Comparison of ENCODE assay signal across 17 cellular contexts in the genomic region with DNA sequence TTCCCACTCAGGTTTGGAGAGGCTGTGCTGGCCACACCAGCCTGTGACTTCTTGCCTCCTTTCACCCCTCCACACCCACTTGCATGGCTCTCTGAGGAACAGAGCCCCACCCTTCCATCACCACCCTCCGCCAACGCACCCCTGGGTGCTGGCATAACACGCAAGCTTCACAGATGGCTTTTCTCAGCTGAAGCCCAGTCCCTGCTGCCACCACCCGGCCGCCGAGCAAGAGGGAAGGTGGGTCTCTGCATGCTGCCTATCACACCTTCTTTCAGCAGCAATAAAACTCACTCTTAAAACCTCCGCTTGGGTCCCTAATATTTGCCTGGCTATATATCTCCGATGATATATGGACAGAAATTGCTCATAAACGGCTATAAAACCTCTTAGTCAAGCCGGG. TPM values are rescaled to one million over a fixed set of nuclear protein-coding genes. Genes with fewer than 3 reads are reported as not detected.
DNase-seq lines count a peak whose midpoint lies in the region; TF ChIP-seq lines count a peak whose summit lies in the region.
"Had no signal": no experiment of that assay in that cellular context is flagged by ENCODE, and none has a peak within 500 bp of the region (broad histone marks: within the 10 kb centered on the region; RNA-seq: fewer than 3 reads in every experiment).

No MANE protein-coding gene starts in this region.

- in situ Hi-C loops in GM23248 (cut with MboI): no loop called here

- CTCF ChIA-PET in A673 (lab: Charles Lee): no interaction called here

- POLR2A ChIA-PET in A673 (lab: Charles Lee; ENCODE audit: low non-redundant PET): no interaction called here

- peak overlapping the region; percentile 56 for H3K4me2 ChIP-seq in GM23248 (ENCODE audit: unreplicated experiment)

- H3K9ac ChIP-seq in GM23248: peak overlapping the region; percentile 38; the same call in 1 of the 2 replicates

- H3K9me3 ChIP-seq in A673 (ENCODE audit: low read depth, low read length, poor library complexity, severe bottlenecking): no peaks in the 10 kb centered on the region
- H3K9me3 ChIP-seq in GM23248 (ENCODE audit: low read depth): no peaks in the 10 kb centered on the region
- H3K9me3 ChIP-seq: mucosa of descending colon had no signal

- H3K27ac ChIP-seq in A673 (ENCODE audit: low read depth, low read length, poor library complexity, severe bottlenecking): no peak overlapping the region
- H3K27ac ChIP-seq in GM23248: no peak overlapping the region
- H3K27ac ChIP-seq: brain microvascular endothelial cell, SK-N-MC had no signal

- H3K36me3 ChIP-seq in A673 (ENCODE audit: insufficient read depth, low read length, poor library complexity, severe bottlenecking): no peaks in the 10 kb centered on the region
- H3K36me3 ChIP-seq in GM23248 (ENCODE audit: low read depth): no peaks in the 10 kb centered on the region
- H3K36me3 ChIP-seq: brain microvascular endothelial cell had no signal

- no peaks in the 10 kb centered on the region for H4K20me1 ChIP-seq in GM23248 (ENCODE audit: insufficient read depth)

- DNase-seq in A673 (ENCODE audit: low spot score): no peak
- DNase-seq in GM23248: peak; percentile 72
- DNase-seq in cerebellum (ENCODE audit: low spot score): peak; percentile 76
- peak in 8 of 10 donors; percentile 17 to 93 (median 50) for DNase-seq in posterior cingulate gyrus
- DNase-seq in NCI-H345 (lab: John Stamatoyannopoulos, UW): no peak
- DNase-seq in kidney tubule cell (ENCODE audit: low spot score): no peak
- no peak for DNase-seq in SKM-1 (lab: John Stamatoyannopoulos, UW; ENCODE audit: unreplicated experiment)
- no peak for DNase-seq in MV-4-11 (lab: John Stamatoyannopoulos, UW)
- DNase-seq: activated CD4-positive, alpha-beta T cell treated with anti-CD3 and anti-CD28 coated beads, Interleukin-2, amount 50 U/mL, for 4 hours; activated T-cell treated with anti-CD3 and anti-CD28 coated beads, Interleukin-2, amount 50 U/mL, for 4 hours; brain microvascular endothelial cell; COR-L47; mucosa of descending colon; NCI-H1436; NCI-H446 treated with DMSO at 0.1 percent for 48 hours; occipital lobe had no signal

- 33 to 36% methylated on average over 10 of the region's 10 CpGs for WGBS in GM23248 (ENCODE audit: low coverage in 1 of 2, low lambda C conversion rate in 2 of 2, missing lambda C conversion rate in 2 of 2), 2 experiments

- peaks cover 4% of the 10 kb centered on the region; the same call in 1 of the 2 replicates for H3F3A ChIP-seq in GM23248 (ENCODE audit: insufficient read depth)

- intact Hi-C loops in A673 (cut with micrococcal nuclease; ENCODE audit: unreplicated experiment): no loop called here
- intact Hi-C loops in posterior cingulate gyrus (cut with DNase I): no loop called here

- BruUV-seq in A673 (replicated peaks; lab: Mats Ljungman, UMichigan): no TSS peak

- TF ChIP-seq CTCF in A673 (conservative IDR thresholded peaks at IDR 0.05; ENCODE audit: low read depth, low read length): peak; percentile 23; the same call in 1 of the 2 replicates

- H3K4me3 ChIP-seq in A673 (ENCODE audit: low read depth, low read length, poor library complexity, severe bottlenecking) (no peak overlapping the region), GM23248 (peak overlapping the region; percentile 30)
- H3K4me3 ChIP-seq: mucosa of descending colon, SK-N-MC had no signal

- no peaks in the 10 kb centered on the region for H3K79me2 ChIP-seq in GM23248 (ENCODE audit: insufficient read depth)

- no peaks in the 10 kb centered on the region for H3K9me2 ChIP-seq in GM23248 (ENCODE audit: insufficient read depth)

- H3K27me3 ChIP-seq in A673 (replicated peaks; ENCODE audit: insufficient read depth, low read depth, low read length, poor library complexity) (no peaks in the 10 kb centered on the region), GM23248 (replicated peaks; ENCODE audit: insufficient read depth) (no peaks in the 10 kb centered on the region)

- peak overlapping the region; percentile 11; the same call in 1 of the 2 replicates for H2AFZ ChIP-seq in GM23248

- H3K4me1 ChIP-seq in A673 (ENCODE audit: insufficient read depth, low read length, poor library complexity, severe bottlenecking) (peaks cover 9% of the 10 kb centered on the region), GM23248 (ENCODE audit: insufficient read depth) (peaks cover 20% of the 10 kb centered on the region)

RNA-seq across cellular contexts. Expression of gene SMUG1, which starts 41.6 kb away (rescaled TPM):
- total RNA-seq in A673 (2021): 27.7 and 32.8 TPM in 2 replicates
- 34.5 and 38.2 TPM in 2 replicates for total RNA-seq in GM23248 (2014; rRNA removed; shearing (Covaris generic))
- polyA plus RNA-seq in GM23248 (2016; fragmentation: Nextera tagmentation; extraction: Ambion mirVana): 48.5 and 49.5 TPM in 2 replicates
- 26.0 TPM for total RNA-seq in cerebellum

Comparison
In these comparisons a context has a peak if more than half of its experiments do, and no peak if none do; other contexts are left out.
1. DNase-seq: peak in GM23248 (single experiment), cerebellum (single experiment) and posterior cingulate gyrus (8 of 10); none in A673 (single experiment), NCI-H345 (single experiment), kidney tubule cell (single experiment), SKM-1 (single experiment) and MV-4-11 (single experiment).